In the genomic region with DNA sequence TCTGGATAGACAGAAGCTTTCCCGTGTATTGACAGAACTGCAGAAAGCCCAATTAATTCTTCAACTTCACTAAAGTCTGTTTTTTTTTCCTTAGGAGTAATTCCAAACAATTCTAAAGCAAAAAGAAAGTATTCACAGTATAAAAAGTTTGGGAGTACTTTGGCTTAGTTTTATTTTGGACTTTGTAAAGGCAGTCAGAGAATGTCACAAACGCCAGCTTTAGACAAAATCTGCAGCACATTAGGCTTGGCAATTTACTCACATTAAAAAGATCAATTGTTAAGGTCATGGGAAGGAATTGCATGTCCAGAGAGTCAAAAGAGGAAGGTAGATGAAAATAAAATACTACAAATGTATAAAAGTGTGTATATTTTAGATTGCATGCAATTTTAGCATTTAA, we compare ENCODE assay signal across 25 cellular contexts.
"Had no signal": no experiment of that assay in that cellular context is flagged by ENCODE, and none has a peak within 500 bp of the region (broad histone marks: within the 10 kb centered on the region; RNA-seq: fewer than 3 reads in every experiment).

No MANE protein-coding gene starts in this region.

- DNase-seq: heart right ventricle; islet precursor cell; left ventricle myocardium superior; lower lobe of right lung; mammary epithelial cell; mesenchymal stem cell; naive B cell; natural killer cell; ovary; right cardiac atrium; sigmoid colon; small intestine; spleen; stimulated activated CD4-positive, alpha-beta T cell treated with anti-CD3 and anti-CD28 coated beads, Interleukin-4, amount 100 ng/mL, for 24 hours; stimulated activated naive CD4-positive, alpha-beta T cell; tibial artery; trophoblast cell; upper lobe of right lung had no signal

- H3K4me3 Mint-ChIP-seq: mesothelial cell of epicardium; naive B cell; natural killer cell; stimulated activated effector memory CD8-positive, alpha-beta T cell treated with anti-CD3 and anti-CD28 coated beads, Interleukin-12 subunit alpha, Interleukin-12 subunit beta, amount 100 ng/mL, for 72 hours; stimulated activated naive CD8-positive, alpha-beta T cell treated with anti-CD3 and anti-CD28 coated beads, Interleukin-15, Interleukin-2, amounts not matched to agents 100 ng/mL and 50 ng/mL, for 24 hours had no signal

- H3K4me1 ChIP-seq: heart right ventricle, lower lobe of right lung, sigmoid colon, spleen, suprapubic skin, tibial artery, upper lobe of right lung had no signal

- H2AFZ ChIP-seq: hepatocyte had no signal

- H3K27me3 ChIP-seq: heart right ventricle, hepatocyte, ovary, sigmoid colon, spleen, suprapubic skin, tibial artery, upper lobe of right lung had no signal

- H3K4me1 Mint-ChIP-seq: mesothelial cell of epicardium; naive B cell; natural killer cell; stimulated activated effector memory CD8-positive, alpha-beta T cell treated with anti-CD3 and anti-CD28 coated beads, Interleukin-12 subunit alpha, Interleukin-12 subunit beta, amount 100 ng/mL, for 72 hours had no signal

- H3K4me3 ChIP-seq: heart right ventricle, hepatocyte, lower lobe of right lung, ovary, sigmoid colon, spleen, suprapubic skin, thoracic aorta, tibial artery, upper lobe of right lung had no signal

- H3K36me3 Mint-ChIP-seq: mesothelial cell of epicardium; naive B cell; natural killer cell; stimulated activated effector memory CD8-positive, alpha-beta T cell treated with anti-CD3 and anti-CD28 coated beads, Interleukin-12 subunit alpha, Interleukin-12 subunit beta, amount 100 ng/mL, for 72 hours had no signal

- H3K27me3 Mint-ChIP-seq: naive B cell; progenitor cell of endocrine pancreas; stimulated activated naive CD8-positive, alpha-beta T cell treated with anti-CD3 and anti-CD28 coated beads, Interleukin-15, Interleukin-2, amounts not matched to agents 100 ng/mL and 50 ng/mL, for 24 hours had no signal

- H3K27ac Mint-ChIP-seq: mesothelial cell of epicardium; naive B cell; natural killer cell; progenitor cell of endocrine pancreas; stimulated activated effector memory CD8-positive, alpha-beta T cell treated with anti-CD3 and anti-CD28 coated beads, Interleukin-12 subunit alpha, Interleukin-12 subunit beta, amount 100 ng/mL, for 72 hours; stimulated activated naive CD8-positive, alpha-beta T cell treated with anti-CD3 and anti-CD28 coated beads, Interleukin-15, Interleukin-2, amounts not matched to agents 100 ng/mL and 50 ng/mL, for 24 hours had no signal

- H3K4me2 ChIP-seq: hepatocyte had no signal

- H3K9me3 ChIP-seq: lower lobe of right lung, ovary, sigmoid colon, suprapubic skin, thoracic aorta, tibial artery, upper lobe of right lung had no signal

- H3K27ac ChIP-seq: heart right ventricle, hepatocyte, lower lobe of right lung, ovary, sigmoid colon, spleen, suprapubic skin, thoracic aorta, tibial artery, upper lobe of right lung had no signal

- H3K9me3 Mint-ChIP-seq: mesothelial cell of epicardium; natural killer cell; stimulated activated effector memory CD8-positive, alpha-beta T cell treated with anti-CD3 and anti-CD28 coated beads, Interleukin-12 subunit alpha, Interleukin-12 subunit beta, amount 100 ng/mL, for 72 hours; stimulated activated naive CD8-positive, alpha-beta T cell treated with anti-CD3 and anti-CD28 coated beads, Interleukin-15, Interleukin-2, amounts not matched to agents 100 ng/mL and 50 ng/mL, for 24 hours had no signal

- H3K36me3 ChIP-seq: heart right ventricle, lower lobe of right lung, ovary, sigmoid colon, spleen, suprapubic skin, thoracic aorta, tibial artery, upper lobe of right lung had no signal

- ATAC-seq: heart right ventricle; left ventricle myocardium superior; lower lobe of right lung; natural killer cell; right cardiac atrium; stimulated activated effector memory CD8-positive, alpha-beta T cell treated with anti-CD3 and anti-CD28 coated beads, Interleukin-12 subunit alpha, Interleukin-12 subunit beta, amount 100 ng/mL, for 72 hours; upper lobe of right lung had no signal
